ENCODE assay signal across 11 cellular contexts in the genomic region with DNA sequence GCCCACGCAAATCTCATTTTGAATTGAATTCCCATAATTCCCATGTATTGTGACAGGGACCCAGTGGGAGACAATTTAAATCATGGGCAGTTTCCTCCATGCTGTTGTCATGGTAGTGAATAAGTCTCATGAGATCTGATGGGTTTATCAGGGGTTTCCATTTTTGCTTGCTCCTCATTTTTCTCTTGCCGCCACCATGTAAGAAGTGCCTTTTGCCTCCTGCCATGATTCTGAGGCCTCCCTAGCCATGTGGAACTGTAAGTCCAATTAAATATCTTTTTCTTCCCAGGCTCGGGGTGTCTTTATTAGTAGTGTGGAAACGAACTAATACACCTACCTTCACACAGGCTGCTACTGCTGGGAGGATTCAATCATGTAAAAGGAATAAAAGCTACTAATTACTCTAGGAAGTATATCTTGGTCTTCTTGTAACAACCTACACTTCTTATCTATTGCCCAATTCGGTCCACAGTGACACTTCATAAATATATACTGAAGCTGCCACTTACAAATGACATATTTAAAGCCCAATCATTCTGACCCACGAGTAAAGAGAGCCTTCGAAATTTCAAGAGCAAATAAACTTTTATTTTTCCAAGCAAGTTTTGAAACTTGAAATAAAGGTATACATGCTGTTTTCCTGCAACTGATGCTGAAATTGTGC.
"Had no signal": no experiment of that assay in that cellular context is flagged by ENCODE, and none has a peak within 500 bp of the region (broad histone marks: within the 10 kb centered on the region; RNA-seq: fewer than 3 reads in every experiment).

No MANE protein-coding gene starts in this region.

- H3K27ac ChIP-seq: GM23248 had no signal

- H3K4me2 ChIP-seq: GM23338 had no signal

- ATAC-seq: GM23338, HCT116 had no signal

- FAIRE-seq: H1, H54 had no signal

- H3K9ac ChIP-seq: GM23248 had no signal

- H3K4me3 ChIP-seq: GM23248, GM23338, HAP-1 had no signal

- DNase-seq: GM23248, GOT3, H7, H9, HCEC 1CT, HFFc6 had no signal

- H3K4me3 Mint-ChIP-seq: GM23338, H9, HFFc6 had no signal

- H2AFZ ChIP-seq: GM23248, GM23338 had no signal

- H3K4me1 Mint-ChIP-seq: GM23338 had no signal

- H3K36me3 ChIP-seq: HAP-1 had no signal

- H3K27ac Mint-ChIP-seq: GM23338, H9, HFFc6 had no signal

- H3K9me3 ChIP-seq: HAP-1 had no signal
